In the genomic region with DNA sequence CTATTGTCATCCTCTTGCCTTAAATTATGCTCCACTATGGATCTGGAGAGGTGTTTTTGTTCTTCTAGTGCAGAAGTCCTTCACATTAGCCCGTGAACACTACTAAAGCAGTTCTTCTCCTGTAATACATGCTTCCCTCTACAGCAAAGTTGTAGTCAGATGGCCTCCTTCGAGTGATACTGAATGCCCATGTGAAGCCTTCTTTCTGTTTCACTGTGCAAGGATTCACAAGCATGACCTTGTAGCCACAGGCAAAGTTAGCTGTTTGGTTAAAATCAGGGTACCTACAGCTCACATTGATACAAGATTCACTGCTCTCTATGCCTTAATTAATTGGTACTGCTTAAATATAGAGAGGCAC, we compare ENCODE assay signal across 11 cellular contexts. TPM values are rescaled to one million over a fixed set of nuclear protein-coding genes. Genes with fewer than 3 reads are reported as not detected.
DNase-seq lines count a peak whose midpoint lies in the region; ATAC-seq, FAIRE-seq and TF ChIP-seq lines count a peak whose summit lies in the region.
"Had no signal": no experiment of that assay in that cellular context is flagged by ENCODE, and none has a peak within 500 bp of the region (broad histone marks: within the 10 kb centered on the region; RNA-seq: fewer than 3 reads in every experiment).

No MANE protein-coding gene starts in this region.

- intact Hi-C loops in mucosa of descending colon (cut with DNase I, micrococcal nuclease): no loop called here
- intact Hi-C loops in kidney (cut with DNase I): no loop called here

- H3K79me1 ChIP-seq in H9 (ENCODE audit: insufficient read depth, low read depth, low read length, poor library complexity, severe bottlenecking): no peaks in the 10 kb centered on the region

- no peak overlapping the region for H2BK120ac ChIP-seq in H9 (ENCODE audit: low read depth, low read length, poor library complexity, severe bottlenecking)

- H3K9ac ChIP-seq in kidney (ENCODE audit: low read length in 2 of 2) (no peak overlapping the region), H9 (ENCODE audit: extremely low read depth, insufficient read length, low read length) (no peak overlapping the region)

- H2BK15ac ChIP-seq in H9 (ENCODE audit: low read depth, low read length): no peak overlapping the region

- H3K18ac ChIP-seq in H9 (ENCODE audit: insufficient read length, low read depth, low read length): no peak overlapping the region

- H3K4me1 Mint-ChIP-seq in H9: peaks cover 4 to 5% of the 10 kb centered on the region in 2 experiments

- H2AFZ ChIP-seq in H9 (ENCODE audit: low read length): no peak overlapping the region

- no peak overlapping the region for H4K91ac ChIP-seq in H9 (ENCODE audit: insufficient read length, low read depth, low read length)

- no peak overlapping the region for H2AK5ac ChIP-seq in H9 (ENCODE audit: insufficient read length, low read length)

- no peak for DNase-seq in mucosa of descending colon
- DNase-seq in kidney: no peak
- DNase-seq in H9: no peak
- no peak for DNase-seq in COR-L47 (lab: John Stamatoyannopoulos, UW)
- DNase-seq in activated naive CD4-positive, alpha-beta T cell treated with Interleukin-2 at 50 U/mL for 16 hours: no peak

- ATAC-seq in GM18858 (IDR thresholded peaks at IDR 0.05; ENCODE audit: unreplicated experiment): peak; percentile 60
- peak; percentile 81 for ATAC-seq in GM21515 (IDR thresholded peaks at IDR 0.05; ENCODE audit: unreplicated experiment)
- peak; percentile 65 for ATAC-seq in HG03175 (IDR thresholded peaks at IDR 0.05; ENCODE audit: unreplicated experiment)
- ATAC-seq in mucosa of descending colon: peak; percentile 43

- no peaks in the 10 kb centered on the region for H3K27me3 ChIP-seq in H9 (ENCODE audit: insufficient read depth, low read length)

- no peak overlapping the region for H3K23ac ChIP-seq in H9 (ENCODE audit: insufficient read length, low read depth, low read length)

- no peaks in the 10 kb centered on the region for H4K20me1 ChIP-seq in H9 (ENCODE audit: control insufficient read depth, insufficient read depth, insufficient read length)

- H2BK20ac ChIP-seq in H9 (ENCODE audit: low read depth, low read length, poor library complexity, severe bottlenecking): no peak overlapping the region

- no peaks in the 10 kb centered on the region for H3K36me3 Mint-ChIP-seq in H9 (ENCODE audit: insufficient read depth in 1 of 3, low read depth in 3 of 3)

- peaks cover 4% of the 10 kb centered on the region for H3K4me1 ChIP-seq in mucosa of descending colon (ENCODE audit: low read depth)
- peaks cover 8 to 14% of the 10 kb centered on the region in 2 donors for H3K4me1 ChIP-seq in kidney (ENCODE audit: control insufficient read depth in 1 of 2, insufficient read depth in 1 of 2, low read depth in 1 of 2, low read length in 2 of 2)
- H3K4me1 ChIP-seq in H9 (ENCODE audit: insufficient read depth, low read length): no peaks in the 10 kb centered on the region; the same call in 1 of the 2 replicates

- no peaks in the 10 kb centered on the region for H3K23me2 ChIP-seq in H9 (ENCODE audit: insufficient read length, low read depth, low read length, poor library complexity, severe bottlenecking)

- no peaks in the 10 kb centered on the region for H3K36me3 ChIP-seq in mucosa of descending colon (ENCODE audit: low read depth)
- no peaks in the 10 kb centered on the region for H3K36me3 ChIP-seq in kidney (ENCODE audit: control insufficient read depth in 1 of 2, insufficient read depth in 2 of 2, low read length in 2 of 2)

- no peak overlapping the region for H4K8ac ChIP-seq in H9 (replicated peaks; ENCODE audit: insufficient read length, low read depth, low read length)

- no peak overlapping the region; a peak in 1 of 7 replicates for H3K27ac Mint-ChIP-seq in H9
- H3K27ac Mint-ChIP-seq: activated T-helper 17 cell treated with anti-CD3 and anti-CD28 coated beads, Interleukin-2, amount 50 U/mL, for 72 hours had no signal

- no peak overlapping the region for H2BK5ac ChIP-seq in H9 (ENCODE audit: insufficient read length, low read length)

- TF ChIP-seq CTCF in mucosa of descending colon (IDR thresholded peaks at IDR 0.05): no peak
- no peak for TF ChIP-seq CTCF in kidney (IDR thresholded peaks at IDR 0.05; ENCODE audit: borderline replicate concordance, extremely low read depth, insufficient read depth)
- TF ChIP-seq CTCF in H9 (conservative IDR thresholded peaks at IDR 0.05): no peak

- H3K56ac ChIP-seq in H9 (ENCODE audit: insufficient read length, low read depth, low read length): no peak overlapping the region

- H3K14ac ChIP-seq in H9 (ENCODE audit: insufficient read depth, low read length): no peak overlapping the region

- H3K27me3 Mint-ChIP-seq in H9 (ENCODE audit: low read depth): no peaks in the 10 kb centered on the region
- H3K27me3 Mint-ChIP-seq: activated T-helper 17 cell treated with anti-CD3 and anti-CD28 coated beads, Interleukin-2, amount 50 U/mL, for 72 hours had no signal

- no peak overlapping the region for H3K4ac ChIP-seq in H9 (ENCODE audit: low read depth, low read length)

- WGBS in H9 (ENCODE audit: extremely low coverage, insufficient read length, low lambda C conversion rate): no CpG with 5 or more reads among the region's 2 CpGs

- H3K4me3 ChIP-seq in mucosa of descending colon (no peak overlapping the region), kidney (ENCODE audit: low read length in 2 of 2) (no peak overlapping the region)

- no peak overlapping the region for H2BK12ac ChIP-seq in H9 (ENCODE audit: insufficient read length, low read depth, low read length)

- no peak for FAIRE-seq in kidney (lab: Jason Lieb, UNC)
- FAIRE-seq: endometrium, islet of Langerhans had no signal

- no peaks in the 10 kb centered on the region for H3K9me3 ChIP-seq in mucosa of descending colon
- no peaks in the 10 kb centered on the region for H3K9me3 ChIP-seq in kidney (ENCODE audit: control insufficient read depth in 1 of 2, low read length in 2 of 2)
- no peaks in the 10 kb centered on the region for H3K9me3 ChIP-seq in H9 (ENCODE audit: control insufficient read depth, low read depth, low read length)

- H3K4me2 ChIP-seq in H9 (ENCODE audit: insufficient read depth, insufficient read length, low read length): no peak overlapping the region

- H3K4me3 Mint-ChIP-seq in H9: no peak overlapping the region
- H3K4me3 Mint-ChIP-seq: activated T-helper 17 cell treated with anti-CD3 and anti-CD28 coated beads, Interleukin-2, amount 50 U/mL, for 72 hours had no signal

- no peaks in the 10 kb centered on the region for H3K79me2 ChIP-seq in H9 (ENCODE audit: insufficient read depth, low read length)

- H3K27ac ChIP-seq in kidney (ENCODE audit: low read depth in 2 of 2, low read length in 2 of 2) (no peak overlapping the region), H9 (ENCODE audit: insufficient read length, low read depth, low read length) (no peak overlapping the region)

- no peak overlapping the region for H4K5ac ChIP-seq in H9 (ENCODE audit: insufficient read length, low read depth, low read length)

- H3T11ph ChIP-seq in H9 (ENCODE audit: low read length): no peak overlapping the region

- no peaks in the 10 kb centered on the region for H3K9me3 Mint-ChIP-seq in H9
- H3K9me3 Mint-ChIP-seq: activated T-helper 17 cell treated with anti-CD3 and anti-CD28 coated beads, Interleukin-2, amount 50 U/mL, for 72 hours had no signal

RNA-seq across cellular contexts. Expression of a gene that starts 47.6 kb away (rescaled TPM):
- 10 to 100 TPM; 17.6 to 24.3 (median 20.1) TPM for total RNA-seq in mucosa of descending colon
- 39.8 TPM for total RNA-seq in kidney
- polyA plus RNA-seq in kidney (ENCODE audit: insufficient read depth, low read depth, low replicate concordance): 26.5 TPM
- total RNA-seq in H9 (2021): 2.0 and 2.4 TPM in 2 replicates
